Comparison of ENCODE assay signal across 6 cellular contexts in the genomic region with DNA sequence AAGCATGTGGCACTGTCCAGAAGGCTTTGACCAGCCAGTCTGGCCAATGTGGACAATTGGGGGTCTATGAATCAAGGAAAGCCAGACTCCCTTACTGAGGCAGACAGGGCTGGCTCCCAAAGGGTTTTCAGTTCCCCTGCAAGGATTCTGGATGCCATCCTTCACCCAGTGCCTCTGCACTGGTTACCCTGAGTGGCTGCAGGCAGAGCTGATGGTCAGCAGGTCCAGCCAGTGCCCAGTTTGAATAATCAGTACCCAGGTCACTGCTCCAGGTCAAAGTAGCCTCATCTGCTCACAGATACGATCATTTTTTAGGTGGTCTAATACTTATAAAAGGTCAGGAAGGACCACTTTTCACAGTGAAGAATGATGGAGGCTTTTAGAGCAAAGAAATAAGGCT.
"Had no signal": no experiment of that assay in that cellular context is flagged by ENCODE, and none has a peak within 500 bp of the region (broad histone marks: within the 10 kb centered on the region; RNA-seq: fewer than 3 reads in every experiment).

No MANE protein-coding gene starts in this region.

- H3K27ac ChIP-seq: GM23248 had no signal

- H3K9ac ChIP-seq: GM23248 had no signal

- DNase-seq: GM23248, GOT3, H7, HCEC 1CT, IMR-90 had no signal

- H3K4me3 ChIP-seq: GM23248, K562 had no signal

- H2AFZ ChIP-seq: GM23248 had no signal
